23 cellular contexts compared by ENCODE assay signal in genomic region chr3:126033765-126034164, GRCh38.
"Had no signal": no experiment of that assay in that cellular context is flagged by ENCODE, and none has a peak within 500 bp of the region (broad histone marks: within the 10 kb centered on the region; RNA-seq: fewer than 3 reads in every experiment).

No MANE protein-coding gene starts in this region.

- H3K27ac Mint-ChIP-seq: activated naive CD4-positive, alpha-beta T cell treated with anti-CD3 and anti-CD28 coated beads, Interleukin-2, amount 50 U/mL, for 24 hours; immature natural killer cell; WTC11 had no signal

- H3K36me3 ChIP-seq: upper lobe of right lung had no signal

- H3K27ac ChIP-seq: hepatocyte, upper lobe of right lung had no signal

- ATAC-seq: left ventricle myocardium superior, sciatic nerve, upper lobe of right lung, WTC11 had no signal

- H3K27me3 Mint-ChIP-seq: activated naive CD4-positive, alpha-beta T cell treated with anti-CD3 and anti-CD28 coated beads, Interleukin-2, amount 50 U/mL, for 24 hours; brain had no signal

- H3K9me3 Mint-ChIP-seq: activated naive CD4-positive, alpha-beta T cell treated with anti-CD3 and anti-CD28 coated beads, Interleukin-2, amount 50 U/mL, for 24 hours had no signal

- H3K4me3 Mint-ChIP-seq: activated naive CD4-positive, alpha-beta T cell treated with anti-CD3 and anti-CD28 coated beads, Interleukin-2, amount 50 U/mL, for 24 hours; brain; immature natural killer cell; nephron progenitor cell; WTC11 had no signal

- H3K27me3 ChIP-seq: hepatocyte, upper lobe of right lung had no signal

- H3K4me3 ChIP-seq: hepatocyte, smooth muscle cell, upper lobe of right lung had no signal

- H3K4me1 ChIP-seq: upper lobe of right lung had no signal

- H3K4me1 Mint-ChIP-seq: activated naive CD4-positive, alpha-beta T cell treated with anti-CD3 and anti-CD28 coated beads, Interleukin-2, amount 50 U/mL, for 24 hours; brain; immature natural killer cell had no signal

- DNase-seq: activated CD4-positive, alpha-beta T cell treated with anti-CD3 and anti-CD28 coated beads, Interleukin-2, amount 50 U/mL, for 4 hours; activated gamma-delta T cell treated with Interleukin-2 at 50 U/mL for 16 hours; activated T-cell treated with anti-CD3 and anti-CD28 coated beads, Interleukin-2, amount 50 U/mL, for 1 hour; anterior cingulate cortex; caudate nucleus; dermis blood vessel endothelial cell; effector memory CD4-positive, alpha-beta T cell; foreskin melanocyte; glutamatergic neuron; immature natural killer cell; kidney glomerular epithelial cell; left ventricle myocardium superior; nephron progenitor cell; stimulated activated CD4-positive, alpha-beta T cell treated with anti-CD3 and anti-CD28 coated beads, Interleukin-2, amount 100 ng/mL, for 48 hours; stimulated activated naive CD4-positive, alpha-beta T cell treated with Interleukin-2 at 50 U/mL for 16 hours; T1000; upper lobe of right lung had no signal

- H3K9me3 ChIP-seq: upper lobe of right lung had no signal
